ENCODE assay signal across 10 cellular contexts in the genomic region with DNA sequence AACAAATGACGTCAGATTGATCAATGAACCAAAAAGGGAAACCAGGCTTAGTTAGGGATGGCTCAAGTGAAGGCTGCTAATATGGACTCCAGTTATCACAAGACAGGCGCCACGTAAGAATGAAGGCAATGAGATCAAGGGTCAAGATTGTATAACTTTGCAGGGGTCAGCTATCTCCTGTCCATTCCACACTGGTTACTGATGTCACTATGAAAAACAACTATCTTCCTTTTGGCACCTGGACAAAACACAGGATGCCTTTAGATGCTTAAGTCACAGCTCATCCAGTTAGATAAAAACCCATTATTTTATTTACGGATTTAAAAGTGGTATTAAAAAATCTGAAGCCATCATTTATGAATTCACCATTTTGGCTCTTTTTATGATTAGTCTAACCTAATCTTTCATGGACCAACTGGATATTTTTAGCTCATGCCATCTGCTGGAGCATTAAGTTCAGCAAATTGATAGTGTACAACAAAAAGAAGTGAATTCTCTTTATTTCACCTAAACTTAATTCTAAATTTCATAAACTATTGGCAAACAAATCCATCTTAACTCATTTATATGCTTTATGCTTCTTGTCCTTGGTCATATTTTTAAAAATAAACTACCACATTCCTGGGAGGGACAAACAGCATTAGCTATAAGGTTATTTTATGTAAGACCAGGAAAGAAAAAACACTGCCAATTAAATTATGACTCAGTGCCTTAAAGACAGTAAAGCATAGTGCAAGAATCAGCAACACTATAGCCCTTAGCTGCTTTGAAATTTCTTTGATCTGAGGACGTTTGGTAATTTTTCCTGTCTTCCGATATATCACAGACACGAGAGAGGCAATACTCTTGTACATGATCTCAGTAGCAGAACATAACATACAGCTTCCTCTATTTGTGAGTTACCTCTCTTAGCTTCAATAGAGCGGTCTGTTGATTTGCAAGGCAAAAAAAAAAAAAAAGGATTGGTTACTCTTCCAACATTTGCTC. TPM values are rescaled to one million over a fixed set of nuclear protein-coding genes. Genes with fewer than 3 reads are reported as not detected.
DNase-seq lines count a peak whose midpoint lies in the region; ATAC-seq, FAIRE-seq and TF ChIP-seq lines count a peak whose summit lies in the region.
"Had no signal": no experiment of that assay in that cellular context is flagged by ENCODE, and none has a peak within 500 bp of the region (broad histone marks: within the 10 kb centered on the region; RNA-seq: fewer than 3 reads in every experiment).

No MANE protein-coding gene starts in this region.

- H3K36me3 ChIP-seq in CD8-positive, alpha-beta T cell (ENCODE audit: insufficient read depth, low read length) = peaks cover 9% of the 10 kb centered on the region
- H3K36me3 ChIP-seq in keratinocyte (ENCODE audit: control insufficient read depth in 2 of 2, extremely low read depth in 1 of 2, insufficient read depth in 2 of 2, low read length in 2 of 2) (peaks cover 5 to 20% of the 10 kb centered on the region in 2 experiments), adrenal gland (replicated peaks in 1 of 2) (peaks cover 0 to 21% of the 10 kb centered on the region in 2 donors)

- WGBS in adrenal gland, 4 donors = 51 to 57% (median 54%) methylated on average over 8 of the region's 8 CpGs

- peaks cover 57% of the 10 kb centered on the region for H3K36me3 Mint-ChIP-seq in CD8-positive, alpha-beta T cell
- H3K36me3 Mint-ChIP-seq in activated T-helper 2 cell treated with anti-CD3 and anti-CD28 coated beads, Interferon-gamma antibody, Interleukin-2, Interleukin-4, amounts not matched to agents 10 μg/mL and 5 μg/mL and 100 μg/mL, durations not matched to agents 14 hours and 24 hours and 36 hours (ENCODE audit: low read depth) = peaks cover 67% of the 10 kb centered on the region

- peak overlapping the region; percentile 16 for H3K27ac Mint-ChIP-seq in CD8-positive, alpha-beta T cell
- peak overlapping the region; percentile 25 for H3K27ac Mint-ChIP-seq in activated T-helper 2 cell treated with anti-CD3 and anti-CD28 coated beads, Interferon-gamma antibody, Interleukin-2, Interleukin-4, amounts not matched to agents 10 μg/mL and 5 μg/mL and 100 μg/mL, durations not matched to agents 14 hours and 24 hours and 36 hours

- H3K4me1 ChIP-seq in CD8-positive, alpha-beta T cell (ENCODE audit: insufficient read depth, low read length) = peaks cover 31% of the 10 kb centered on the region
- H3K4me1 ChIP-seq in keratinocyte (ENCODE audit: control insufficient read depth, extremely low read depth, insufficient read depth, low read length) = peaks cover 25% of the 10 kb centered on the region
- peaks cover 16 to 36% of the 10 kb centered on the region in 2 donors for H3K4me1 ChIP-seq in adrenal gland (replicated peaks in 1 of 2)

- peak; percentile 61 for ATAC-seq in CD8-positive, alpha-beta T cell
- ATAC-seq in HG02870 (IDR thresholded peaks at IDR 0.05; ENCODE audit: unreplicated experiment) = peak; percentile 49
- no peak for ATAC-seq in HG03571 (IDR thresholded peaks at IDR 0.05; ENCODE audit: unreplicated experiment)
- no peak for ATAC-seq in GM18909 (IDR thresholded peaks at IDR 0.05; ENCODE audit: poor library complexity, unreplicated experiment)

- CTCF ChIA-PET in CD8-positive, alpha-beta T cell (lab: Charles Lee) = interaction anchor here (0.7 kb wide), 1 partner anchor 67 kb away, joined by 3 read pairs; no protein-coding TSS in a partner anchor

- peak overlapping the region; percentile 33 for H3K4me3 Mint-ChIP-seq in CD8-positive, alpha-beta T cell
- no peak overlapping the region for H3K4me3 Mint-ChIP-seq in activated T-helper 2 cell treated with anti-CD3 and anti-CD28 coated beads, Interferon-gamma antibody, Interleukin-2, Interleukin-4, amounts not matched to agents 10 μg/mL and 5 μg/mL and 100 μg/mL, durations not matched to agents 14 hours and 24 hours and 36 hours (ENCODE audit: low read depth)

- H3K4me1 Mint-ChIP-seq in CD8-positive, alpha-beta T cell (ENCODE audit: low read depth) = peaks cover 70% of the 10 kb centered on the region
- H3K4me1 Mint-ChIP-seq in activated T-helper 2 cell treated with anti-CD3 and anti-CD28 coated beads, Interferon-gamma antibody, Interleukin-2, Interleukin-4, amounts not matched to agents 10 μg/mL and 5 μg/mL and 100 μg/mL, durations not matched to agents 14 hours and 24 hours and 36 hours (ENCODE audit: low read depth) = peaks cover 59% of the 10 kb centered on the region

- no peaks in the 10 kb centered on the region for H3K27me3 ChIP-seq in CD8-positive, alpha-beta T cell (ENCODE audit: insufficient read depth, low read length)
- H3K27me3 ChIP-seq in keratinocyte (ENCODE audit: control insufficient read depth, extremely low read depth, insufficient read depth, low read length) (no peaks in the 10 kb centered on the region), adrenal gland (no peaks in the 10 kb centered on the region)

- H3K27ac ChIP-seq in CD8-positive, alpha-beta T cell (ENCODE audit: low read depth, low read length) = no peak overlapping the region
- H3K27ac ChIP-seq in keratinocyte (ENCODE audit: control insufficient read depth, insufficient read depth, low read length) (peak overlapping the region; percentile 83), adrenal gland (peak overlapping the region in 1 of 5 donors; percentile 1)

- H3K9ac ChIP-seq in keratinocyte (ENCODE audit: control insufficient read depth, extremely low read depth, insufficient read depth, low read length) = peak overlapping the region; percentile 28

- peaks cover 94% of the 10 kb centered on the region for H3K79me2 ChIP-seq in keratinocyte (ENCODE audit: control insufficient read depth, insufficient read depth, low read length)

- intact Hi-C loops in CD8-positive, alpha-beta T cell (cut with DNase I, micrococcal nuclease) = no loop called here
- intact Hi-C loops in activated T-helper 2 cell treated with anti-CD3 and anti-CD28 coated beads, Interferon-gamma antibody, Interleukin-2, Interleukin-4, amounts not matched to agents 10 μg/mL and 5 μg/mL and 100 μg/mL, durations not matched to agents 14 hours and 24 hours and 36 hours (cut with micrococcal nuclease) = loop anchor here (2.0 kb wide), 1 partner anchor 25 kb away; no protein-coding TSS in a partner anchor
- intact Hi-C loops in adrenal gland (cut with DNase I) = no loop called here

- peaks cover 3% of the 10 kb centered on the region for H3K9me3 Mint-ChIP-seq in CD8-positive, alpha-beta T cell
- H3K9me3 Mint-ChIP-seq in activated T-helper 2 cell treated with anti-CD3 and anti-CD28 coated beads, Interferon-gamma antibody, Interleukin-2, Interleukin-4, amounts not matched to agents 10 μg/mL and 5 μg/mL and 100 μg/mL, durations not matched to agents 14 hours and 24 hours and 36 hours = peaks cover 8% of the 10 kb centered on the region

- no peak overlapping the region for H2AFZ ChIP-seq in keratinocyte (ENCODE audit: control insufficient read depth, low read length)

- POLR2A ChIA-PET in CD8-positive, alpha-beta T cell (lab: Charles Lee) = interaction anchor here (0.7 to 1.2 kb wide), 3 partner anchors 18 to 27 kb away, joined by 3 to 6 read pairs (median 4); a partner anchor contains a TSS

- no peak overlapping the region for H3K4me3 ChIP-seq in CD8-positive, alpha-beta T cell (ENCODE audit: low read depth, low read length)
- H3K4me3 ChIP-seq in keratinocyte (ENCODE audit: control insufficient read depth in 2 of 3, extremely low read depth in 1 of 3, insufficient read depth in 2 of 3, low read depth in 1 of 3, low read length in 3 of 3) = no peak overlapping the region
- no peak overlapping the region for H3K4me3 ChIP-seq in adrenal gland

- dilution Hi-C loops in keratinocyte (cut with MboI; ENCODE audit: extremely low pct_ligation_motif_present, low sequenced_read_pairs) = no loop called here

- H3K27me3 Mint-ChIP-seq in CD8-positive, alpha-beta T cell (ENCODE audit: low read depth) = no peaks in the 10 kb centered on the region
- no peaks in the 10 kb centered on the region for H3K27me3 Mint-ChIP-seq in activated T-helper 2 cell treated with anti-CD3 and anti-CD28 coated beads, Interferon-gamma antibody, Interleukin-2, Interleukin-4, amounts not matched to agents 10 μg/mL and 5 μg/mL and 100 μg/mL, durations not matched to agents 14 hours and 24 hours and 36 hours (ENCODE audit: low read depth)

- peak overlapping the region; percentile 49 for H3K4me2 ChIP-seq in keratinocyte (ENCODE audit: control insufficient read depth, extremely low read depth, insufficient read depth, low read depth, low read length)

- TF ChIP-seq CTCF in CD8-positive, alpha-beta T cell (IDR thresholded peaks at IDR 0.05) = no peak
- TF ChIP-seq CTCF in keratinocyte (optimal IDR thresholded peaks at IDR 0.05 in 1 of 3, IDR thresholded peaks at IDR 0.05 in 1 of 3, conservative IDR thresholded peaks at IDR 0.05 in 1 of 3; ENCODE audit: extremely low read depth in 1 of 3, insufficient read depth in 2 of 3, low read length in 3 of 3) = no peak
- no peak for TF ChIP-seq CTCF in adrenal gland (IDR thresholded peaks at IDR 0.05)

- TF ChIP-seq POLR2A in adrenal gland (IDR thresholded peaks at IDR 0.05) = no peak

- H4K20me1 ChIP-seq in keratinocyte (ENCODE audit: control insufficient read depth, extremely low read depth, insufficient read depth, low read length) = peaks cover 36% of the 10 kb centered on the region

- FAIRE-seq in keratinocyte (lab: Jason Lieb, UNC) = peak; percentile 70

- DNase-seq in CD8-positive, alpha-beta T cell = no peak
- no peak for DNase-seq in activated T-helper 2 cell treated with anti-CD3 and anti-CD28 coated beads, Interferon-gamma antibody, Interleukin-2, Interleukin-4, amounts not matched to agents 10 μg/mL and 5 μg/mL and 100 μg/mL, durations not matched to agents 14 hours and 24 hours and 36 hours (ENCODE audit: low spot score)
- DNase-seq in keratinocyte (ENCODE audit: low read depth, low spot score) (no peak), NCI-H345 (lab: John Stamatoyannopoulos, UW) (no peak), adrenal gland (no peak)
- DNase-seq: activated CD4-positive, CD25-positive, alpha-beta regulatory T cell; NCI-H1694 had no signal

- no peaks in the 10 kb centered on the region for H3K9me3 ChIP-seq in CD8-positive, alpha-beta T cell (ENCODE audit: low read length)
- H3K9me3 ChIP-seq in keratinocyte (ENCODE audit: control insufficient read depth, low read depth, low read length) (no peaks in the 10 kb centered on the region), adrenal gland (replicated peaks in 1 of 3) (no peaks in the 10 kb centered on the region)

- no peaks in the 10 kb centered on the region for H3K9me1 ChIP-seq in keratinocyte (ENCODE audit: control insufficient read depth, extremely low read depth, insufficient read depth, low read length)

RNA-seq across cellular contexts. Expression of a gene that starts 27.0 kb away (rescaled TPM):
- 100 to 1,000 TPM; 211 to 221 TPM for total RNA-seq in CD8-positive, alpha-beta T cell
- 233 and 239 TPM in 2 replicates for total RNA-seq in activated T-helper 2 cell treated with anti-CD3 and anti-CD28 coated beads, Interferon-gamma antibody, Interleukin-2, Interleukin-4, amounts not matched to agents 10 μg/mL and 5 μg/mL and 100 μg/mL, durations not matched to agents 14 hours and 24 hours and 36 hours
- 136 to 206 TPM (median 146 TPM) in 3 replicates for polyA plus RNA-seq in keratinocyte
- polyA plus RNA-seq in keratinocyte (2011; ENCODE audit: low read depth) = 192 TPM
- 62.7 and 126 TPM in 2 replicates for polyA plus RNA-seq in keratinocyte (2011; cell fraction: cytosol; rRNA removed)
- 197 and 271 TPM in 2 replicates for polyA plus RNA-seq in keratinocyte (2011; cell fraction: nucleus; rRNA removed)
- 83.0 and 109 TPM in 2 replicates for polyA plus RNA-seq in keratinocyte (2012; ENCODE audit: low replicate concordance)
- 48.8 to 220 TPM (median 120 TPM) in 3 replicates for polyA minus RNA-seq in keratinocyte
- polyA minus RNA-seq in keratinocyte (2011; cell fraction: cytosol; rRNA and poly(A)+ RNA removed) = 65.0 TPM
- 109 and 189 TPM in 2 replicates for polyA minus RNA-seq in keratinocyte (2011; cell fraction: nucleus; rRNA and poly(A)+ RNA removed)
- total RNA-seq in adrenal gland = 100 to 1,000 TPM in 1 of 8 donors, 10 to 100 TPM in 7; 49.1 to 101 (median 79.0) TPM
- 100 to 1,000 TPM in 1 of 3 donors, 10 to 100 TPM in 2; 42.4 to 129 (median 52.4) TPM for polyA plus RNA-seq in adrenal gland

Comparison
In these comparisons a context has a peak if more than half of its experiments do, and no peak if none do; other contexts are left out.
1. ATAC-seq: peak in CD8-positive, alpha-beta T cell (single experiment) and HG02870 (single experiment); none in HG03571 (single experiment) and GM18909 (single experiment).